1 cellular context compared by ENCODE assay signal in the genomic region with DNA sequence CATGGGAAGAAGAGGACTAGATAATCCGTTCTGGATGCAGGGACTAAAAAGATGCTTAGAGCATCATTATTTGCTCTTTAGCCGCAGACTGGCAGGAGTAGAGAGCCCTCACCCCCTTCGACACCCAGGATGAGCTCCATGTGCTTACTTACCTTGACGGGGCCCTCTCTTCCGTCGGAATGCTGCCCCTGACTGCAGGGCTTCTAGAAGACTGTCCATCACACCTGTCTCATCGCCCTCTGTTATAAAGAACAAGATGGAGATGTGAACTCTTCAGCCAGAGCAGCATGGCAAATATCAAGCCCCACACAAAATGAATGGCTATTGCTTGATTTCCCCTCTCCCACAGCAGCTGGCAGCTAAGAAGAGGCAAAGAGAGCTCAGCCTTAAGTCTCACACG.
TF ChIP-seq lines count a peak whose summit lies in the region.

No MANE protein-coding gene starts in this region.

TF ChIP-seq in endothelial cell of umbilical vein, 7 proteins besides CTCF, POLR2A, EP300 and RAD21:
- TF ChIP-seq JUN (IDR thresholded peaks at IDR 0.05; ENCODE audit: borderline replicate concordance, insufficient read depth, insufficient read length, low read depth) (no peak), FOS (IDR thresholded peaks at IDR 0.05; ENCODE audit: borderline replicate concordance, insufficient read depth, low read length) (no peak), MYC (IDR thresholded peaks at IDR 0.05; ENCODE audit: low read depth, low read length) (no peak), POLR2AphosphoS5 (IDR thresholded peaks at IDR 0.05; ENCODE audit: insufficient read depth, low read depth, low read length) (no peak), EZH2 (IDR thresholded peaks at IDR 0.05; ENCODE audit: borderline replicate concordance, low read depth, low read length, severe bottlenecking) (no peak), GATA2 (IDR thresholded peaks at IDR 0.05; ENCODE audit: insufficient read depth, insufficient read length, low read depth, low read length) (no peak), MAX (IDR thresholded peaks at IDR 0.05; ENCODE audit: insufficient read depth, insufficient read length) (no peak)
